Comparison of ENCODE assay signal across 17 cellular contexts in the genomic region with DNA sequence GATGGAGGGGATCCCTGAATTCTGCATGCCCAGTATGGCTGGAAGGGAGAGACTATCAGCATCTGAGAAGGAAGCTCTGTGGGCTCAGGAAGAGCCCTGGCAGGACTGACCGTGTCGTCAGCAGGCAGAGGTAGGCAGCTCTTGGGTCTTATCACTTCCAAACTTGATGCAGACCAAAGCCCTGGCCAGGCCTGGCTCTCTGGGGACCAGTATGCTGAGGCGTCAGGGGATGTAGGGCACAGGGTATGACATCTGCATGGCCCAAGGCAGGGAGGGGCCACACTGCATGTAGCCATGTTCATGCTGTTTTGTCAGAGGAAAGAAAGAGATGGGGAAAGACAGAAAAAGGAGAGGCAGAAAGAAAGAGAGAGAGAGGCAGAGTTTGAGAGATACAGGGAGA. TPM values are rescaled to one million over a fixed set of nuclear protein-coding genes. Genes with fewer than 3 reads are reported as not detected.
DNase-seq lines count a peak whose midpoint lies in the region; ATAC-seq and TF ChIP-seq lines count a peak whose summit lies in the region.
"Had no signal": no experiment of that assay in that cellular context is flagged by ENCODE, and none has a peak within 500 bp of the region (broad histone marks: within the 10 kb centered on the region; RNA-seq: fewer than 3 reads in every experiment).

No MANE protein-coding gene starts in this region.

- H3K36me3 Mint-ChIP-seq in CD4-positive, alpha-beta T cell (ENCODE audit: low read depth): no peaks in the 10 kb centered on the region
- H3K36me3 Mint-ChIP-seq: type B pancreatic cell had no signal

- no peak for TF ChIP-seq POLR2A in NB4 (IDR thresholded peaks at IDR 0.05; ENCODE audit: extremely low read depth, insufficient read length)

- no peak for ATAC-seq in CD4-positive, alpha-beta T cell (ENCODE audit: poor library complexity)
- ATAC-seq in right cardiac atrium: no peak
- ATAC-seq: HepG2 had no signal

- peaks cover 57% of the 10 kb centered on the region for H3K4me1 Mint-ChIP-seq in CD4-positive, alpha-beta T cell (ENCODE audit: low read depth)

- peak overlapping the region; percentile 31 for H3K27ac Mint-ChIP-seq in CD4-positive, alpha-beta T cell
- H3K27ac Mint-ChIP-seq: type B pancreatic cell had no signal

- no peak overlapping the region for H3K27ac ChIP-seq in CD4-positive, alpha-beta T cell (ENCODE audit: low read depth, low read length)
- peak overlapping the region; percentile 33 for H3K27ac ChIP-seq in right cardiac atrium (ENCODE audit: low read length)
- H3K27ac ChIP-seq in skin epidermis: peak overlapping the region in 14 of 21 experiments; percentile 7 to 88 (median 60)

- no peaks in the 10 kb centered on the region for H3K27me3 Mint-ChIP-seq in CD4-positive, alpha-beta T cell

- no peak for TF ChIP-seq CTCF in CD4-positive, alpha-beta T cell (IDR thresholded peaks at IDR 0.05)
- TF ChIP-seq CTCF in NB4 (IDR thresholded peaks at IDR 0.05; ENCODE audit: low read depth, low read length): no peak

- 21% methylated on average over 3 of the region's 3 CpGs for WGBS in right cardiac atrium

- H3K27me3 ChIP-seq in CD4-positive, alpha-beta T cell (ENCODE audit: control insufficient read depth, insufficient read depth, low read length): no peaks in the 10 kb centered on the region
- H3K27me3 ChIP-seq in right cardiac atrium (ENCODE audit: control insufficient read depth, insufficient read depth): no peaks in the 10 kb centered on the region

- H3K4me3 ChIP-seq in NB4 (ENCODE audit: low read depth, low read length): no peak overlapping the region
- H3K4me3 ChIP-seq in right cardiac atrium (ENCODE audit: low read length): no peak overlapping the region
- H3K4me3 ChIP-seq in skin epidermis: no peak overlapping the region
- H3K4me3 ChIP-seq: lung had no signal

- POLR2A ChIA-PET in CD4-positive, alpha-beta T cell (lab: Charles Lee): interaction anchor here (0.6 kb wide), 2 partner anchors 19 to 42 kb away, joined by 3 read pairs; no protein-coding TSS in a partner anchor

- CTCF ChIA-PET in CD4-positive, alpha-beta T cell (lab: Charles Lee): interaction anchor here (0.8 to 1.4 kb wide), 2 partner anchors 60 to 230 kb away, joined by 3 read pairs; no protein-coding TSS in a partner anchor

- no peaks in the 10 kb centered on the region for H3K9me3 Mint-ChIP-seq in CD4-positive, alpha-beta T cell
- H3K9me3 Mint-ChIP-seq: type B pancreatic cell had no signal

- H3K4me3 Mint-ChIP-seq in CD4-positive, alpha-beta T cell: no peak overlapping the region
- H3K4me3 Mint-ChIP-seq: type B pancreatic cell had no signal

- DNase-seq in CD4-positive, alpha-beta T cell: no peak
- DNase-seq in NB4 (ENCODE audit: low read depth): peak; percentile 36
- DNase-seq in right cardiac atrium: peak in 1 of 3 donors; percentile 44
- DNase-seq in dedifferentiated amniotic fluid mesenchymal stem cell (ENCODE audit: extremely low spot score): no peak
- DNase-seq in CD1c-positive myeloid dendritic cell (ENCODE audit: extremely low spot score): no peak
- no peak for DNase-seq in LoVo (ENCODE audit: low spot score)
- DNase-seq in NCI-H1436 treated with DMSO at 0.1 percent for 48 hours (lab: John Stamatoyannopoulos, UW): no peak
- DNase-seq: activated CD4-positive, CD25-positive, alpha-beta regulatory T cell; EL; NCI-H1417; NCI-H510A treated with DMSO at 0.1 percent for 48 hours had no signal

- intact Hi-C loops in CD4-positive, alpha-beta T cell (cut with DNase I, micrococcal nuclease): no loop called here
- intact Hi-C loops in right cardiac atrium (cut with DNase I): no loop called here

- no peaks in the 10 kb centered on the region for H3K9me3 ChIP-seq in CD4-positive, alpha-beta T cell (ENCODE audit: control insufficient read depth, low read length)
- no peaks in the 10 kb centered on the region for H3K9me3 ChIP-seq in right cardiac atrium (ENCODE audit: control insufficient read depth, low read length)

- H3K4me1 ChIP-seq in right cardiac atrium (ENCODE audit: control insufficient read depth, insufficient read depth, low read length): peaks cover 19% of the 10 kb centered on the region

RNA-seq across cellular contexts. Expression of a gene that starts 6.3 kb away (rescaled TPM):
- 1 to 10 TPM; 3.0 to 3.2 TPM for total RNA-seq in CD4-positive, alpha-beta T cell
- 10 to 100 TPM in 1 of 4 donors, 1 to 10 TPM in 3; 3.2 to 12.6 (median 5.1) TPM for total RNA-seq in right cardiac atrium
- polyA plus RNA-seq in right cardiac atrium: 3.5 TPM
- total RNA-seq: chondrocyte, epithelial cell of proximal tubule, HepG2 had no signal
- polyA plus RNA-seq: HepG2 had no signal

RNA-seq across cellular contexts. Expression of a gene that starts 24.8 kb away (rescaled TPM):
- total RNA-seq in CD4-positive, alpha-beta T cell: 10 to 100 TPM; 20.8 to 22.9 TPM
- total RNA-seq in right cardiac atrium: 10 to 100 TPM; 40.4 to 53.5 (median 50.6) TPM
- polyA plus RNA-seq in right cardiac atrium: 26.3 TPM

RNA-seq across cellular contexts. Expression of a gene that starts 43.3 kb away (rescaled TPM):
- 10 to 100 TPM; 33.6 to 36.2 TPM for total RNA-seq in CD4-positive, alpha-beta T cell
- total RNA-seq in right cardiac atrium: 100 to 1,000 TPM in 1 of 4 donors, 10 to 100 TPM in 3; 46.2 to 145 (median 57.8) TPM
- 68.1 TPM for polyA plus RNA-seq in right cardiac atrium
